In the genomic region with DNA sequence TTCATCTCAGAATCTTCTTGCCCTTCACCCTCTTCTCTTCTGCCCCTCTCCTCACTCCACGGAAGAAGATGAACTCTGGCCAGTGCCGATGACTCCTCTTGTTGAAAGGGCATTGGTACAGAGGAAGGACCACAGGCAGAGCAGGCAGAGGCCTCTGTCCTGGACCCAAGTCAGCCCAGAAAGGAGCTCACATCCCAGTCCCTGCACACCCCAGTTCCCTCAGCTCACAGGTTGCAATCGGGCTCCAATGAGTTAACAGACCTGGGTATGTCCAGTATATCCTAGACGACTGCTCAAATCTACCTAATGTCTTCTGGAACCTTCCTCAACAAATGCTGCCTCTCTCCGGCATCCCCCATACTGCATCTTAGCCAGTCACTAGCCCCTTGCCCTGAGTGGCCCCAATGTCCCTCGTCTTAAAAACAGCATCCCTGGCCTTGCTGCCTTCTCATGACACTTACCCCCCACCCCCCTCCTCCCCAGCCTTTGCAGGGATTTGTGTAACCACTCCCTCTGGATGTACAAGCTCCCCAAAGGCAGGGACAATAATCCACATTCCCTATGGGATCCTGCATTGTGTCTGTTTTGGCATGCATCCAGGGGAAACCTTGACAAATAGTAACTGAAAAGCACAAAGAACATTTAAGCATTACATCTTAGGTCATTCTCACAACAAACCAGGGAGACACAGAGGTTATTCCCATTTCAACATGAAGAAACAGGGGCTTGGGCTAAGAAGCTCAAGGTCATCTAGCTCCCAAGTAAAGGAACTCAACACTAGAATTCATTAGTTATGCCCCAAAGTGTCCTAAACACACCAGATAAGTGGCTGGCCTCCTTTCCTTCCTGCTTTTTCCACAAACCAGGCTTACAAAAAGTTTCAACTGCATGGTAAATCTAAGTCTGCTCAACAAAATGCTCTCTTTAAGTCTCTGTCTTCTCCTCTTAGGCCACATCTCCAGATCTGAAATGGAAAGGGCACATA, we compare ENCODE assay signal across 11 cellular contexts. TPM values are rescaled to one million over a fixed set of nuclear protein-coding genes. Genes with fewer than 3 reads are reported as not detected.
DNase-seq lines count a peak whose midpoint lies in the region; ATAC-seq, FAIRE-seq and TF ChIP-seq lines count a peak whose summit lies in the region.
"Had no signal": no experiment of that assay in that cellular context is flagged by ENCODE, and none has a peak within 500 bp of the region (broad histone marks: within the 10 kb centered on the region; RNA-seq: fewer than 3 reads in every experiment).

No MANE protein-coding gene starts in this region.

- no peaks in the 10 kb centered on the region for H3K27me3 Mint-ChIP-seq in activated naive CD4-positive, alpha-beta T cell treated with anti-CD3 and anti-CD28 coated beads, Interleukin-2, amount 50 U/mL, for 24 hours
- H3K27me3 Mint-ChIP-seq: progenitor cell of endocrine pancreas had no signal

- no peaks in the 10 kb centered on the region for H3K36me3 ChIP-seq in RWPE2 (ENCODE audit: low read depth)
- H3K36me3 ChIP-seq in esophagus muscularis mucosa, result no peaks in the 10 kb centered on the region
- no peaks in the 10 kb centered on the region for H3K36me3 ChIP-seq in stomach
- no peaks in the 10 kb centered on the region for H3K36me3 ChIP-seq in small intestine (ENCODE audit: control insufficient read depth in 2 of 2, insufficient read depth in 2 of 2, low read length in 2 of 2)

- H3K36me3 Mint-ChIP-seq in activated naive CD4-positive, alpha-beta T cell treated with anti-CD3 and anti-CD28 coated beads, Interleukin-2, amount 50 U/mL, for 24 hours, result peaks cover 4% of the 10 kb centered on the region

- no peak overlapping the region for H3K4me3 ChIP-seq in RWPE2 (ENCODE audit: severe bottlenecking)
- no peak overlapping the region for H3K4me3 ChIP-seq in esophagus muscularis mucosa
- no peak overlapping the region for H3K4me3 ChIP-seq in stomach
- H3K4me3 ChIP-seq in small intestine (ENCODE audit: low read depth in 1 of 2, low read length in 2 of 2), result no peak overlapping the region

- ATAC-seq in RWPE2 (ENCODE audit: low read depth) (no peak), HG02623 (IDR thresholded peaks at IDR 0.05; ENCODE audit: unreplicated experiment) (no peak)

- H3K9me3 Mint-ChIP-seq in activated naive CD4-positive, alpha-beta T cell treated with anti-CD3 and anti-CD28 coated beads, Interleukin-2, amount 50 U/mL, for 24 hours, result no peaks in the 10 kb centered on the region

- peak overlapping the region; percentile 99 for H3K27ac ChIP-seq in RWPE2 (ENCODE audit: poor library complexity, severe bottlenecking)
- H3K27ac ChIP-seq in esophagus muscularis mucosa (replicated peaks in 1 of 4), result peak overlapping the region in 3 of 4 donors; percentile 2 to 33 (median 29)
- H3K27ac ChIP-seq in stomach, result peak overlapping the region in 3 of 5 donors; percentile 4 to 57 (median 31)
- H3K27ac ChIP-seq in small intestine (ENCODE audit: low read depth in 1 of 2, low read length in 1 of 2), result peak overlapping the region in 1 of 2 donors; percentile 47

- 80% methylated on average over 6 of the region's 6 CpGs for WGBS in esophagus muscularis mucosa
- 76 to 90% (median 86%) methylated on average over 6 of the region's 6 CpGs for WGBS in stomach, 5 donors
- WGBS in small intestine, 3 donors, result 70 to 77% (median 72%) methylated on average over 6 of the region's 6 CpGs

- H3K9me3 ChIP-seq in RWPE2 (ENCODE audit: severe bottlenecking), result no peaks in the 10 kb centered on the region
- no peaks in the 10 kb centered on the region for H3K9me3 ChIP-seq in esophagus muscularis mucosa
- no peaks in the 10 kb centered on the region for H3K9me3 ChIP-seq in stomach
- no peaks in the 10 kb centered on the region for H3K9me3 ChIP-seq in small intestine (ENCODE audit: control insufficient read depth, low read depth)

- no peak for DNase-seq in activated naive CD4-positive, alpha-beta T cell treated with anti-CD3 and anti-CD28 coated beads, Interleukin-2, amount 50 U/mL, for 16 hours
- DNase-seq in RWPE2 (ENCODE audit: low spot score) (no peak), esophagus muscularis mucosa (ENCODE audit: extremely low spot score) (no peak), stomach (no peak), small intestine (no peak), HCEC 1CT (no peak)
- DNase-seq: kidney glomerular epithelial cell, NCI-H2029 had no signal

- H3K27me3 ChIP-seq in RWPE2 (ENCODE audit: insufficient read depth, poor library complexity, severe bottlenecking), result no peaks in the 10 kb centered on the region
- H3K27me3 ChIP-seq in esophagus muscularis mucosa, result no peaks in the 10 kb centered on the region
- H3K27me3 ChIP-seq in stomach, result no peaks in the 10 kb centered on the region
- H3K27me3 ChIP-seq in small intestine (ENCODE audit: control insufficient read depth in 2 of 2, insufficient read depth in 2 of 2, low read length in 2 of 2), result no peaks in the 10 kb centered on the region

- TF ChIP-seq CTCF in RWPE2 (IDR thresholded peaks at IDR 0.05; ENCODE audit: poor library complexity, severe bottlenecking) (no peak), esophagus muscularis mucosa (IDR thresholded peaks at IDR 0.05) (no peak), stomach (IDR thresholded peaks at IDR 0.05) (no peak)

- H3K4me1 ChIP-seq in RWPE2 (ENCODE audit: insufficient read depth, poor library complexity, severe bottlenecking) (peaks cover 58% of the 10 kb centered on the region), esophagus muscularis mucosa (peaks cover 19 to 36% (median 26%) of the 10 kb centered on the region in 4 donors), stomach (peaks cover 17 to 77% (median 31%) of the 10 kb centered on the region in 4 donors), small intestine (ENCODE audit: control insufficient read depth in 2 of 2, insufficient read depth in 1 of 2, low read depth in 1 of 2, low read length in 1 of 2) (peaks cover 13 to 18% of the 10 kb centered on the region in 2 donors)

- H3K4me3 Mint-ChIP-seq in activated naive CD4-positive, alpha-beta T cell treated with anti-CD3 and anti-CD28 coated beads, Interleukin-2, amount 50 U/mL, for 24 hours, result no peak overlapping the region

- no peak for FAIRE-seq in small intestine (lab: Jason Lieb, UNC)

- peak overlapping the region; percentile 39 for H3K27ac Mint-ChIP-seq in activated naive CD4-positive, alpha-beta T cell treated with anti-CD3 and anti-CD28 coated beads, Interleukin-2, amount 50 U/mL, for 24 hours
- H3K27ac Mint-ChIP-seq: progenitor cell of endocrine pancreas had no signal

- H3K4me1 Mint-ChIP-seq in activated naive CD4-positive, alpha-beta T cell treated with anti-CD3 and anti-CD28 coated beads, Interleukin-2, amount 50 U/mL, for 24 hours, result peaks cover 83% of the 10 kb centered on the region

- no peak for TF ChIP-seq EP300 in esophagus muscularis mucosa (IDR thresholded peaks at IDR 0.05)
- no peak for TF ChIP-seq EP300 in stomach (IDR thresholded peaks at IDR 0.05)

- TF ChIP-seq POLR2A in esophagus muscularis mucosa (IDR thresholded peaks at IDR 0.05; ENCODE audit: low read depth) (no peak), stomach (IDR thresholded peaks at IDR 0.05) (no peak)

- intact Hi-C loops in esophagus muscularis mucosa (cut with DNase I) (no loop called here), stomach (cut with DNase I; ENCODE audit: low total_unique reads) (no loop called here)

RNA-seq across cellular contexts. Expression of gene TRERF1, which starts 45.1 kb away (rescaled TPM):
- 1 to 10 TPM; 4.6 to 8.6 (median 6.4) TPM for total RNA-seq in esophagus muscularis mucosa
- 1 to 10 TPM; 4.1 to 8.1 (median 5.9) TPM for total RNA-seq in stomach
- 1 to 10 TPM; 2.1 to 4.1 (median 2.1) TPM for polyA plus RNA-seq in stomach
- polyA plus RNA-seq in small intestine, result 1 to 10 TPM in 2 of 3 donors, under 1 TPM in 1; 0.22 to 3.5 (median 1.1) TPM
